Comparison of ENCODE assay signal across 16 cellular contexts in the genomic region with DNA sequence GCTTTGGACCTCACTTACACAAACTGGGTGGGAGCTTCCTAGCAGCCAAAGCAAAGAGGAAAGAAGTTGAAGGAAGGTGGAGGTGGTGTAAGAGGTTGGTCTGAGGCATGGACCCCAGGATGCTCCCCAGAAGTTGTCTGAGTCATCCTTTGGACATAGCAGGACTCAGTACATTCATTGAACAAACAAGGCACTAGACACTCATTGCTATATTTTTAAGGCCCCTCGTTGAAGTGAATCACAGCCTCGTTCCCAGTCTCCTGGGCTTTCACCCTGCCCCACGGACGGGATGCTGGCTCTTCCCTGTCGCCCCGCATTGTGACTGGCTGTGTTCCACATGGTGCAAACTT.
DNase-seq lines count a peak whose midpoint lies in the region; ATAC-seq, FAIRE-seq and TF ChIP-seq lines count a peak whose summit lies in the region.
"Had no signal": no experiment of that assay in that cellular context is flagged by ENCODE, and none has a peak within 500 bp of the region (broad histone marks: within the 10 kb centered on the region; RNA-seq: fewer than 3 reads in every experiment).

No MANE protein-coding gene starts in this region.

- RAD21 ChIA-PET in HCT116 (lab: Charles Lee; ENCODE audit: low non-redundant PET in 1 of 2, low total read pairs in 2 of 2, uncharacterized antibody in 2 of 2, unreplicated experiment in 2 of 2): interaction anchor here (0.6 to 1.5 kb wide), 5 partner anchors 165 to 287 kb away, joined by 3 to 8 read pairs (median 5); no protein-coding TSS in a partner anchor

- BruUV-seq in HCT116 (replicated peaks; lab: Mats Ljungman, UMichigan): no TSS peak

- no peaks in the 10 kb centered on the region for H3K27me3 ChIP-seq in HCT116 (ENCODE audit: insufficient read depth, low read length)
- no peaks in the 10 kb centered on the region for H3K27me3 ChIP-seq in ascending aorta
- H3K27me3 ChIP-seq in keratinocyte (ENCODE audit: control insufficient read depth, extremely low read depth, insufficient read depth, low read length): peaks cover 5% of the 10 kb centered on the region
- H3K27me3 ChIP-seq in CD4-positive, alpha-beta memory T cell (ENCODE audit: insufficient read depth, low read length): no peaks in the 10 kb centered on the region

- H3K9me2 ChIP-seq in HCT116 (ENCODE audit: insufficient read depth): no peaks in the 10 kb centered on the region

- H3K4me3 ChIP-seq in HCT116 (replicated peaks in 1 of 2; ENCODE audit: low read depth in 1 of 2, low read length in 2 of 2): no peak overlapping the region
- peak overlapping the region in 1 of 2 donors; percentile 33 for H3K4me3 ChIP-seq in ascending aorta
- H3K4me3 ChIP-seq in keratinocyte (ENCODE audit: control insufficient read depth in 2 of 3, extremely low read depth in 1 of 3, insufficient read depth in 2 of 3, low read depth in 1 of 3, low read length in 3 of 3): no peak overlapping the region
- H3K4me3 ChIP-seq in CD4-positive, alpha-beta memory T cell (ENCODE audit: low read length in 2 of 2): no peak overlapping the region
- H3K4me3 ChIP-seq: mucosa of descending colon had no signal

- H3K9me1 ChIP-seq in keratinocyte (ENCODE audit: control insufficient read depth, extremely low read depth, insufficient read depth, low read length): peaks cover 3% of the 10 kb centered on the region

- H3K9me3 Mint-ChIP-seq in CD4-positive, alpha-beta memory T cell: peaks cover 0 to 5% (median 0%) of the 10 kb centered on the region in 8 donors
- H3K9me3 Mint-ChIP-seq: CD8-positive, alpha-beta T cell had no signal

- H3K4me2 ChIP-seq in HCT116 (ENCODE audit: low read length) (peak overlapping the region; percentile 81), keratinocyte (ENCODE audit: control insufficient read depth, extremely low read depth, insufficient read depth, low read depth, low read length) (peak overlapping the region; percentile 60)

- peak overlapping the region in 1 of 7 donors; percentile 47 for H3K27ac Mint-ChIP-seq in CD4-positive, alpha-beta memory T cell
- H3K27ac Mint-ChIP-seq: activated CD8-positive, alpha-beta T cell treated with anti-CD3 and anti-CD28 coated beads, Interleukin-2, amount 10 ng/mL, durations not matched to agents 7 days and 5 days; CD8-positive, alpha-beta T cell had no signal

- no peak for FAIRE-seq in keratinocyte (lab: Jason Lieb, UNC)
- FAIRE-seq: GM18507 had no signal

- TF ChIP-seq POLR2A in HCT116 (IDR thresholded peaks at IDR 0.05; ENCODE audit: borderline replicate concordance, extremely low read depth, insufficient read depth, insufficient read length): no peak

- no peak for TF ChIP-seq RAD21 in HCT116 (IDR thresholded peaks at IDR 0.05; ENCODE audit: low read depth)

- DNase-seq in HCT116 (ENCODE audit: low read depth, low spot score) (no peak), ascending aorta (ENCODE audit: low spot score in 2 of 2) (no peak), keratinocyte (ENCODE audit: low read depth, low spot score) (peak; percentile 58), stromal cell of bone marrow (ENCODE audit: low read depth) (peak; percentile 52), SIG-M5 (lab: John Stamatoyannopoulos, UW) (no peak)
- DNase-seq in CD4-positive, alpha-beta memory T cell: no peak
- DNase-seq in effector CD4-positive, alpha-beta T cell: no peak
- DNase-seq: activated gamma-delta T cell treated with Interleukin-2 at 50 U/mL for 16 hours; GF-D8; stimulated activated naive CD4-positive, alpha-beta T cell; T1000 had no signal

- TF ChIP-seq CTCF in HCT116 (IDR thresholded peaks at IDR 0.05 in 2 of 3, conservative IDR thresholded peaks at IDR 0.05 in 1 of 3; ENCODE audit: borderline replicate concordance in 1 of 3, insufficient read depth in 1 of 3, low read depth in 2 of 3, low read length in 2 of 3) (no peak), ascending aorta (IDR thresholded peaks at IDR 0.05) (no peak), keratinocyte (optimal IDR thresholded peaks at IDR 0.05 in 1 of 3, IDR thresholded peaks at IDR 0.05 in 1 of 3, conservative IDR thresholded peaks at IDR 0.05 in 1 of 3; ENCODE audit: extremely low read depth in 1 of 3, insufficient read depth in 2 of 3, low read length in 3 of 3) (no peak)

- H3K4me3 Mint-ChIP-seq in CD4-positive, alpha-beta memory T cell: no peak overlapping the region
- H3K4me3 Mint-ChIP-seq: activated CD8-positive, alpha-beta T cell treated with anti-CD3 and anti-CD28 coated beads, Interleukin-2, amount 10 ng/mL, durations not matched to agents 7 days and 5 days; CD8-positive, alpha-beta T cell had no signal

- H3K9me3 ChIP-seq in HCT116 (ENCODE audit: control insufficient read depth in 1 of 2, insufficient read depth in 1 of 2, low read depth in 1 of 2, low read length in 2 of 2) (no peaks in the 10 kb centered on the region), ascending aorta (no peaks in the 10 kb centered on the region), keratinocyte (ENCODE audit: control insufficient read depth, low read depth, low read length) (no peaks in the 10 kb centered on the region)
- H3K9me3 ChIP-seq in CD4-positive, alpha-beta memory T cell (ENCODE audit: control insufficient read depth in 1 of 2, low read length in 2 of 2): no peaks in the 10 kb centered on the region
- H3K9me3 ChIP-seq: mucosa of descending colon had no signal

- POLR2A ChIA-PET in HCT116 (lab: Charles Lee): interaction anchor here (0.9 kb wide), 1 partner anchor 203 kb away, joined by 3 read pairs; no protein-coding TSS in a partner anchor
- POLR2A ChIA-PET in CD4-positive, alpha-beta memory T cell (lab: Charles Lee; ENCODE audit: partially characterized antibody): no interaction called here

- dilution Hi-C loops in keratinocyte (cut with MboI; ENCODE audit: extremely low pct_ligation_motif_present, low sequenced_read_pairs): no loop called here

- CTCF ChIA-PET in HCT116 (lab: Charles Lee): interaction anchor here (0.6 to 3.0 kb wide), 20 partner anchors 9 to 288 kb away, joined by 3 to 20 read pairs (median 4); a partner anchor contains a TSS
- CTCF ChIA-PET in CD4-positive, alpha-beta memory T cell (lab: Charles Lee; ENCODE audit: partially characterized antibody): no interaction called here

- H3K4me1 ChIP-seq in HCT116 (ENCODE audit: control insufficient read depth in 1 of 2, insufficient read depth in 2 of 2, low read length in 2 of 2) (peaks cover 27 to 59% of the 10 kb centered on the region in 2 experiments), ascending aorta (peaks cover 32 to 74% of the 10 kb centered on the region in 2 donors), keratinocyte (ENCODE audit: control insufficient read depth, extremely low read depth, insufficient read depth, low read length) (peaks cover 34% of the 10 kb centered on the region)
- H3K4me1 ChIP-seq in CD4-positive, alpha-beta memory T cell (ENCODE audit: insufficient read depth, low read length): no peaks in the 10 kb centered on the region

- H3K9ac ChIP-seq in HCT116 (ENCODE audit: low read length): peak overlapping the region; percentile 47
- H3K9ac ChIP-seq in keratinocyte (ENCODE audit: control insufficient read depth, extremely low read depth, insufficient read depth, low read length): peak overlapping the region; percentile 22

- H2AFZ ChIP-seq in HCT116 (ENCODE audit: low read depth, low read length, poor library complexity, severe bottlenecking): no peak overlapping the region
- no peak overlapping the region for H2AFZ ChIP-seq in keratinocyte (ENCODE audit: control insufficient read depth, low read length)

- peak; percentile 2; the same call in 1 of the 2 replicates for ATAC-seq in HCT116
- ATAC-seq in HG03095 (IDR thresholded peaks at IDR 0.05; ENCODE audit: unreplicated experiment): no peak
- ATAC-seq: activated CD8-positive, alpha-beta T cell treated with anti-CD3 and anti-CD28 coated beads, Interleukin-2, amount 10 ng/mL, durations not matched to agents 7 days and 5 days; CD8-positive, alpha-beta T cell had no signal

- H3K36me3 Mint-ChIP-seq in CD4-positive, alpha-beta memory T cell: no peaks in the 10 kb centered on the region
- H3K36me3 Mint-ChIP-seq: CD8-positive, alpha-beta T cell had no signal

- no peaks in the 10 kb centered on the region for H3K36me3 ChIP-seq in HCT116 (ENCODE audit: control insufficient read depth in 1 of 2, insufficient read depth in 2 of 2, low read length in 2 of 2)
- no peaks in the 10 kb centered on the region for H3K36me3 ChIP-seq in ascending aorta
- H3K36me3 ChIP-seq in keratinocyte (ENCODE audit: control insufficient read depth in 2 of 2, extremely low read depth in 1 of 2, insufficient read depth in 2 of 2, low read length in 2 of 2): no peaks in the 10 kb centered on the region
- no peaks in the 10 kb centered on the region for H3K36me3 ChIP-seq in CD4-positive, alpha-beta memory T cell (ENCODE audit: insufficient read depth, low read length)

- H3K27ac ChIP-seq in HCT116 (ENCODE audit: low read depth, low read length) (peak overlapping the region; percentile 57), ascending aorta (peak overlapping the region; percentile 90 to 98), keratinocyte (ENCODE audit: control insufficient read depth, insufficient read depth, low read length) (peak overlapping the region; percentile 55)
- no peak overlapping the region for H3K27ac ChIP-seq in CD4-positive, alpha-beta memory T cell (ENCODE audit: low read depth, low read length)

- intact Hi-C loops in HCT116 (cut with micrococcal nuclease) (loop anchor here (1.0 to 5.0 kb wide), 3 partner anchors 162 to 281 kb away; a partner anchor contains a TSS), ascending aorta (cut with DNase I) (loop anchor here (1.0 to 10.0 kb wide), 4 partner anchors 92 to 900 kb away; a partner anchor contains a TSS)
- intact Hi-C loops in CD4-positive, alpha-beta memory T cell (cut with micrococcal nuclease): no loop called here

- peaks cover 12 to 13% of the 10 kb centered on the region in 2 donors for H3K27me3 Mint-ChIP-seq in CD4-positive, alpha-beta memory T cell

- peaks cover 0 to 4% (median 1%) of the 10 kb centered on the region in 4 donors for H3K4me1 Mint-ChIP-seq in CD4-positive, alpha-beta memory T cell

- H4K20me1 ChIP-seq in HCT116 (ENCODE audit: insufficient read depth): no peaks in the 10 kb centered on the region
- no peaks in the 10 kb centered on the region for H4K20me1 ChIP-seq in keratinocyte (ENCODE audit: control insufficient read depth, extremely low read depth, insufficient read depth, low read length)

- no peaks in the 10 kb centered on the region for H3K79me2 ChIP-seq in HCT116 (ENCODE audit: insufficient read depth, low read length)
- no peaks in the 10 kb centered on the region for H3K79me2 ChIP-seq in keratinocyte (ENCODE audit: control insufficient read depth, insufficient read depth, low read length)

TF ChIP-seq in HCT116, 20 proteins besides CTCF, POLR2A, EP300 and RAD21 (continues in another document):
- no peak for TF ChIP-seq CBX3 (IDR thresholded peaks at IDR 0.05; ENCODE audit: low read depth)
- no peak for TF ChIP-seq CEBPB (IDR thresholded peaks at IDR 0.05; ENCODE audit: low read depth)

Comparison
In these comparisons a context has a peak if more than half of its experiments do, and no peak if none do; other contexts are left out.
1. DNase-seq: peak in keratinocyte (single experiment) and stromal cell of bone marrow (single experiment); none in HCT116 (single experiment), ascending aorta (0 of 2), CD4-positive, alpha-beta memory T cell (0 of 5), effector CD4-positive, alpha-beta T cell (single experiment) and SIG-M5 (single experiment).